1 cellular context compared by ENCODE assay signal in genomic region chr6:37699138-37699766, GRCh38.
TF ChIP-seq lines count a peak whose summit lies in the region.

No MANE protein-coding gene starts in this region.

TF ChIP-seq in GM12878, 131 proteins besides CTCF, POLR2A, EP300 and RAD21 (continued from another document):
- TF ChIP-seq NKRF (conservative IDR thresholded peaks at IDR 0.05) (no peak), MTA2 (IDR thresholded peaks at IDR 0.05; ENCODE audit: low read depth) (no peak), YBX1 (IDR thresholded peaks at IDR 0.05) (no peak)
- TF ChIP-seq, protein P1, sequence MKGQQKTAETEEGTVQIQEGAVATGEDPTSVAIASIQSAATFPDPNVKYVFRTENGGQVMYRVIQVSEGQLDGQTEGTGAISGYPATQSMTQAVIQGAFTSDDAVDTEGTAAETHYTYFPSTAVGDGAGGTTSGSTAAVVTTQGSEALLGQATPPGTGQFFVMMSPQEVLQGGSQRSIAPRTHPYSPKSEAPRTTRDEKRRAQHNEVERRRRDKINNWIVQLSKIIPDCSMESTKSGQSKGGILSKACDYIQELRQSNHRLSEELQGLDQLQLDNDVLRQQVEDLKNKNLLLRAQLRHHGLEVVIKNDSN (IDR thresholded peaks at IDR 0.05; ENCODE audit: borderline replicate concordance, extremely low read length, insufficient read depth, low read depth, low read length), result no peak
